ENCODE assay signal across 28 cellular contexts in genomic region chr1:211411639-211412038, GRCh38.
A peak's percentile ranks its signal among the peaks of the same experiment; 100 is the strongest.
DNase-seq lines count a peak whose midpoint lies in the region; ATAC-seq, FAIRE-seq and TF ChIP-seq lines count a peak whose summit lies in the region.
"Had no signal": no experiment of that assay in that cellular context is flagged by ENCODE, and none has a peak within 500 bp of the region (broad histone marks: within the 10 kb centered on the region; RNA-seq: fewer than 3 reads in every experiment).

No MANE protein-coding gene starts in this region.

- H3K4me1 ChIP-seq in HEK293 (ENCODE audit: control insufficient read depth, insufficient read depth, low read length) (no peaks in the 10 kb centered on the region), K562 (replicated peaks in 1 of 2; ENCODE audit: control insufficient read depth in 2 of 2, insufficient read depth in 2 of 2, low read length in 2 of 2) (no peaks in the 10 kb centered on the region)
- H3K4me1 ChIP-seq: BE2C had no signal

- FAIRE-seq in K562 (lab: Jason Lieb, UNC) = no peak
- FAIRE-seq: A204.1, GM12878, GM12892, GM18507 had no signal

- H3K27me3 ChIP-seq in K562 (ENCODE audit: control insufficient read depth in 2 of 2, insufficient read depth in 2 of 2, low read length in 2 of 2) = no peaks in the 10 kb centered on the region
- H3K27me3 ChIP-seq: BE2C, BLaER1 had no signal

- 56% methylated on average over 3 of the region's 3 CpGs for WGBS in K562 (ENCODE audit: insufficient coverage, low coverage, missing lambda C conversion rate)

- H3K9me3 Mint-ChIP-seq in activated CD4-positive, alpha-beta memory T cell treated with anti-CD3 and anti-CD28 coated beads, Interleukin-2, amount 10 ng/mL, durations not matched to agents 7 days and 5 days = peaks cover 19% of the 10 kb centered on the region

- POLR2A ChIA-PET in HEK293 (lab: Yijun Ruan, JAX) = no interaction called here
- POLR2A ChIA-PET in K562 (lab: Yijun Ruan, JAX) = no interaction called here
- POLR2A ChIA-PET in activated CD4-positive, alpha-beta memory T cell treated with anti-CD3 and anti-CD28 coated beads, Interleukin-2, amount 10 ng/mL, durations not matched to agents 7 days and 5 days (lab: Charles Lee) = no interaction called here

- H3K27ac ChIP-seq in HEK293 (ENCODE audit: extremely low read depth, low read depth, low read length) (no peak overlapping the region), K562 (ENCODE audit: extremely low read depth, low read depth, low read length) (no peak overlapping the region), caudate nucleus (ENCODE audit: low read depth, low read length) (no peak overlapping the region)
- H3K27ac ChIP-seq: BLaER1 had no signal

- intact Hi-C loops in K562 (cut with micrococcal nuclease) = no loop called here

- H3K36me3 Mint-ChIP-seq in activated CD4-positive, alpha-beta memory T cell treated with anti-CD3 and anti-CD28 coated beads, Interleukin-2, amount 10 ng/mL, durations not matched to agents 7 days and 5 days (ENCODE audit: low read depth) = peaks cover 23% of the 10 kb centered on the region

- no peak for TF ChIP-seq EP300 in K562 (IDR thresholded peaks at IDR 0.05; ENCODE audit: low read length)

- H3K9ac ChIP-seq in K562 (ENCODE audit: insufficient read depth in 1 of 2, low read depth in 2 of 2, low read length in 2 of 2) = no peak overlapping the region
- H3K9ac ChIP-seq: BLaER1 had no signal

- H4K20me1 ChIP-seq in K562 (replicated peaks; ENCODE audit: control insufficient read depth, insufficient read depth, low read length) = no peaks in the 10 kb centered on the region
- H4K20me1 ChIP-seq: BLaER1 had no signal

- peaks cover 22% of the 10 kb centered on the region for H3K4me1 Mint-ChIP-seq in activated CD4-positive, alpha-beta memory T cell treated with anti-CD3 and anti-CD28 coated beads, Interleukin-2, amount 10 ng/mL, durations not matched to agents 7 days and 5 days

- no TSS peak for BruUV-seq in K562 (replicated peaks; lab: Mats Ljungman, UMichigan)

- no peak overlapping the region for H3K4me2 ChIP-seq in K562 (ENCODE audit: insufficient read depth, low read length)
- H3K4me2 ChIP-seq: BLaER1 had no signal

- H3K9me1 ChIP-seq in K562 (ENCODE audit: control insufficient read depth, insufficient read depth, low read length) = no peaks in the 10 kb centered on the region

- peak; percentile 18 for DNase-seq in SIG-M5 treated with dmso at 0.1 percent for 504 hours (lab: John Stamatoyannopoulos, UW; ENCODE audit: unreplicated experiment)
- no peak for DNase-seq in SIG-M5 (lab: John Stamatoyannopoulos, UW)
- peak; percentile 14 for DNase-seq in NB4 (ENCODE audit: low read depth)
- no peak for DNase-seq in K562 (ENCODE audit: extremely low read depth in 1 of 4, low spot score in 3 of 4)
- DNase-seq in activated CD4-positive, alpha-beta memory T cell treated with anti-CD3 and anti-CD28 coated beads, Interleukin-2, amount 10 ng/mL, durations not matched to agents 7 days and 5 days = no peak
- DNase-seq in caudate nucleus (lab: John Stamatoyannopoulos, UW) = no peak
- DNase-seq: 8988T; ACHN; BE2C; C1 segment of cervical spinal cord; CD4-positive, alpha-beta memory T cell; CD4-positive, CD25-positive, alpha-beta regulatory T cell; CD8-positive, alpha-beta memory T cell; COR-L47; DMS 273 treated with DMSO at 0.1 percent for 48 hours; DMS153; DMS53; DMS79; DND-41; EL; GDM1 had no signal

- no peak for TF ChIP-seq POLR2A in NB4 (IDR thresholded peaks at IDR 0.05; ENCODE audit: extremely low read depth, insufficient read length)
- no peak for TF ChIP-seq POLR2A in K562 (conservative IDR thresholded peaks at IDR 0.05)

- H3K4me3 Mint-ChIP-seq in activated CD4-positive, alpha-beta memory T cell treated with anti-CD3 and anti-CD28 coated beads, Interleukin-2, amount 10 ng/mL, durations not matched to agents 7 days and 5 days = no peak overlapping the region
- H3K4me3 Mint-ChIP-seq: CD14-positive monocyte; CD4-positive, alpha-beta memory T cell; CD8-positive, alpha-beta memory T cell had no signal

- no peak for ATAC-seq in K562
- ATAC-seq: GM12878 had no signal

- no peaks in the 10 kb centered on the region for H3K79me2 ChIP-seq in K562 (ENCODE audit: control insufficient read depth, insufficient read depth, low read length)

- CTCF ChIA-PET in HEK293 (lab: Yijun Ruan, JAX) = no interaction called here
- CTCF ChIA-PET in K562 (lab: Yijun Ruan, JAX; ENCODE audit: low intra/inter-chr PET ratio) = no interaction called here
- CTCF ChIA-PET in activated CD4-positive, alpha-beta memory T cell treated with anti-CD3 and anti-CD28 coated beads, Interleukin-2, amount 10 ng/mL, durations not matched to agents 7 days and 5 days (lab: Charles Lee) = no interaction called here

- H3K27ac Mint-ChIP-seq in activated CD4-positive, alpha-beta memory T cell treated with anti-CD3 and anti-CD28 coated beads, Interleukin-2, amount 10 ng/mL, durations not matched to agents 7 days and 5 days = no peak overlapping the region
- H3K27ac Mint-ChIP-seq: CD14-positive monocyte; CD4-positive, alpha-beta memory T cell; CD4-positive, CD25-positive, alpha-beta regulatory T cell; CD8-positive, alpha-beta memory T cell had no signal

- in situ Hi-C loops in K562 (cut with MboI) = no loop called here

- TF ChIP-seq RAD21 in K562 (CRISPR knock-in tag; conservative IDR thresholded peaks at IDR 0.05 in 1 of 2, IDR thresholded peaks at IDR 0.05 in 1 of 2) = no peak

- TF ChIP-seq CTCF in HEK293 (tag by site-specific recombination; IDR thresholded peaks at IDR 0.05) (no peak), NB4 (IDR thresholded peaks at IDR 0.05; ENCODE audit: low read depth, low read length) (no peak), K562 (IDR thresholded peaks at IDR 0.05 in 2 of 3, conservative IDR thresholded peaks at IDR 0.05 in 1 of 3; ENCODE audit: insufficient read depth in 2 of 3, low read depth in 1 of 3, low read length in 3 of 3) (no peak)

- H3K27me3 Mint-ChIP-seq in activated CD4-positive, alpha-beta memory T cell treated with anti-CD3 and anti-CD28 coated beads, Interleukin-2, amount 10 ng/mL, durations not matched to agents 7 days and 5 days = no peaks in the 10 kb centered on the region
- H3K27me3 Mint-ChIP-seq: CD4-positive, alpha-beta memory T cell; CD4-positive, CD25-positive, alpha-beta regulatory T cell; CD8-positive, alpha-beta memory T cell had no signal

- no peak overlapping the region for H2AFZ ChIP-seq in K562 (ENCODE audit: low read depth, low read length)

- H3K4me3 ChIP-seq in HEK293 (ENCODE audit: low read depth, low read length) = no peak overlapping the region
- H3K4me3 ChIP-seq in NB4 (ENCODE audit: low read depth, low read length) = no peak overlapping the region
- no peak overlapping the region for H3K4me3 ChIP-seq in K562
- H3K4me3 ChIP-seq: BLaER1, GM12878 had no signal

- H3K9me3 ChIP-seq in HEK293 (ENCODE audit: control insufficient read depth, insufficient read depth, low read depth, low read length) (no peaks in the 10 kb centered on the region), K562 (replicated peaks; ENCODE audit: control insufficient read depth, insufficient read depth, low read depth, low read length) (no peaks in the 10 kb centered on the region)
- H3K9me3 ChIP-seq: BE2C had no signal

- H3K36me3 ChIP-seq in HEK293 (ENCODE audit: control insufficient read depth in 2 of 2, insufficient read depth in 1 of 2, low read length in 2 of 2) = no peaks in the 10 kb centered on the region
- no peaks in the 10 kb centered on the region for H3K36me3 ChIP-seq in K562 (ENCODE audit: control insufficient read depth, insufficient read depth, low read length)
- H3K36me3 ChIP-seq: BE2C, BLaER1 had no signal

TF ChIP-seq in HEK293, 187 proteins besides CTCF, POLR2A, EP300 and RAD21:
- TF ChIP-seq ZNF544 (tag by site-specific recombination; IDR thresholded peaks at IDR 0.05) = no peak
- TF ChIP-seq SCRT2 (tag by site-specific recombination; IDR thresholded peaks at IDR 0.05) = 0 out of 2 replicates have a peak, but pooled peaks have one; percentile 13

TF ChIP-seq in K562, 482 proteins besides CTCF, POLR2A, EP300 and RAD21:
- TF ChIP-seq ZNF134 (CRISPR knock-in tag; conservative IDR thresholded peaks at IDR 0.05) (no peak), RCOR1 (IDR thresholded peaks at IDR 0.05; ENCODE audit: borderline replicate concordance in 1 of 2, low read depth in 2 of 2, low read length in 2 of 2) (peak in 1 of 2 experiments; percentile 38; a peak in 1 of 4 replicates), DPF2 (IDR thresholded peaks at IDR 0.05) (no peak), CBFA2T3 (IDR thresholded peaks at IDR 0.05) (peak; percentile 53; the same call in 1 of the 2 replicates), KDM1A (IDR thresholded peaks at IDR 0.05) (peak; percentile 69 to 72), HDAC1 (IDR thresholded peaks at IDR 0.05) (peak in 1 of 2 experiments; percentile 19; a peak in 1 of 4 replicates), HDAC2 (IDR thresholded peaks at IDR 0.05) (no peak), SAP30 (IDR thresholded peaks at IDR 0.05; ENCODE audit: borderline replicate concordance, insufficient read depth, low read depth, low read length, poor library complexity, severe bottlenecking) (no peak), CEBPB (tag; IDR thresholded peaks at IDR 0.05) (peak; percentile 25; the same call in 1 of the 2 replicates), CBFA2T2 (conservative IDR thresholded peaks at IDR 0.05) (no peak), ZNF583 (CRISPR knock-in tag; IDR thresholded peaks at IDR 0.05) (peak; percentile 31; the same call in 1 of the 2 replicates)

Comparison
In these comparisons a context has a peak if more than half of its experiments do, and no peak if none do; other contexts are left out.
1. DNase-seq: peak in SIG-M5 treated with dmso at 0.1 percent for 504 hours (single experiment) and NB4 (single experiment); none in SIG-M5 (single experiment), K562 (0 of 4), activated CD4-positive, alpha-beta memory T cell treated with anti-CD3 and anti-CD28 coated beads, Interleukin-2, amount 10 ng/mL, durations not matched to agents 7 days and 5 days (single experiment) and caudate nucleus (0 of 61).